8 cellular contexts compared by ENCODE assay signal in genomic region chr3:53045784-53046170, GRCh38. TPM values are rescaled to one million over a fixed set of nuclear protein-coding genes. Genes with fewer than 3 reads are reported as not detected.
DNase-seq lines count a peak whose midpoint lies in the region; ATAC-seq and TF ChIP-seq lines count a peak whose summit lies in the region.

A gene with protein sequence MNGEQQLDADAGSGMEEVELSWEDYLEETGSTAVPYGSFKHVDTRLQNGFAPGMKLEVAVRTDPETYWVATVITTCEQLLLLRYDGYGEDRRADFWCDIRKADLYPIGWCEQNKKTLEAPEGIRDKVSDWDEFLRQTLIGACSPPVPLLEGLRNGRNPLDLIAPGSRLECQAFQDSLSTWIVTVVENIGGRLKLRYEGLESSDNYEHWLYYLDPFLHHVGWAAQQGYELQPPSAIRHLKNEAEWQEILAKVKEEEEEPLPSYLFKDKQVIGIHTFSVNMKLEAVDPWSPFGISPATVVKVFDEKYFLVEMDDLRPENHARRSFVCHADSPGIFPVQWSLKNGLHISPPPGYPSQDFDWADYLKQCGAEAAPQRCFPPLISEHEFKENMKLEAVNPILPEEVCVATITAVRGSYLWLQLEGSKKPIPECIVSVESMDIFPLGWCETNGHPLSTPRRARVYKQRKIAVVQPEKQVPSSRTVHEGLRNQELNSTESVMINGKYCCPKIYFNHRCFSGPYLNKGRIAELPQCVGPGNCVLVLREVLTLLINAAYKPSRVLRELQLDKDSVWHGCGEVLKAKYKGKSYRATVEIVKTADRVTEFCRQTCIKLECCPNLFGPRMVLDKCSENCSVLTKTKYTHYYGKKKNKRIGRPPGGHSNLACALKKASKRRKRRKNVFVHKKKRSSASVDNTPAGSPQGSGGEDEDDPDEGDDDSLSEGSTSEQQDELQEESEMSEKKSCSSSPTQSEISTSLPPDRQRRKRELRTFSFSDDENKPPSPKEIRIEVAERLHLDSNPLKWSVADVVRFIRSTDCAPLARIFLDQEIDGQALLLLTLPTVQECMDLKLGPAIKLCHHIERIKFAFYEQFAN (minus strand): TSS chr3:53046073. CDS start chr3:52969128, 76,945 bp downstream.

- peaks cover 17% of the 10 kb centered on the region for H3K4me1 ChIP-seq in vagina

- peak within 1 kb of the TSS; percentile 90 to 95 for H3K4me3 ChIP-seq in vagina

- H3K27ac ChIP-seq in angular gyrus (ENCODE audit: low read depth, low read length) (peak within 1 kb of the TSS; percentile 72), vagina (peak within 1 kb of the TSS; percentile 89)

- intact Hi-C loops in vagina (cut with DNase I): no loop called here

- H3K9me3 ChIP-seq in vagina: no peaks in the 10 kb centered on the region

- no peaks in the 10 kb centered on the region for H3K36me3 ChIP-seq in vagina

- no peaks in the 10 kb centered on the region for H3K27me3 ChIP-seq in vagina

- peak; percentile 46 for ATAC-seq in GM19455 (IDR thresholded peaks at IDR 0.05; ENCODE audit: unreplicated experiment)

- no peak for TF ChIP-seq POLR2A in vagina (IDR thresholded peaks at IDR 0.05)

- DNase-seq in COR-L47 (lab: John Stamatoyannopoulos, UW) (peak; percentile 26), HS-5 (ENCODE audit: low read depth) (peak; percentile 10), T follicular helper cell (ENCODE audit: low read depth) (peak; percentile 72), hepatic stellate cell (ENCODE audit: low spot score) (peak; percentile 89), retina (peak; percentile 84), vagina (ENCODE audit: extremely low spot score in 2 of 2) (no peak)

- no peak for TF ChIP-seq CTCF in vagina (IDR thresholded peaks at IDR 0.05)

RNA-seq across cellular contexts. Expression of the gene that starts here (rescaled TPM):
- 9.1 TPM for total RNA-seq in vagina

Comparison
In these comparisons a context has a peak if more than half of its experiments do, and no peak if none do; other contexts are left out.
1. DNase-seq: peak in COR-L47 (single experiment), HS-5 (single experiment), T follicular helper cell (single experiment), hepatic stellate cell (single experiment) and retina (single experiment); none in vagina (0 of 2).